In the genomic region with DNA sequence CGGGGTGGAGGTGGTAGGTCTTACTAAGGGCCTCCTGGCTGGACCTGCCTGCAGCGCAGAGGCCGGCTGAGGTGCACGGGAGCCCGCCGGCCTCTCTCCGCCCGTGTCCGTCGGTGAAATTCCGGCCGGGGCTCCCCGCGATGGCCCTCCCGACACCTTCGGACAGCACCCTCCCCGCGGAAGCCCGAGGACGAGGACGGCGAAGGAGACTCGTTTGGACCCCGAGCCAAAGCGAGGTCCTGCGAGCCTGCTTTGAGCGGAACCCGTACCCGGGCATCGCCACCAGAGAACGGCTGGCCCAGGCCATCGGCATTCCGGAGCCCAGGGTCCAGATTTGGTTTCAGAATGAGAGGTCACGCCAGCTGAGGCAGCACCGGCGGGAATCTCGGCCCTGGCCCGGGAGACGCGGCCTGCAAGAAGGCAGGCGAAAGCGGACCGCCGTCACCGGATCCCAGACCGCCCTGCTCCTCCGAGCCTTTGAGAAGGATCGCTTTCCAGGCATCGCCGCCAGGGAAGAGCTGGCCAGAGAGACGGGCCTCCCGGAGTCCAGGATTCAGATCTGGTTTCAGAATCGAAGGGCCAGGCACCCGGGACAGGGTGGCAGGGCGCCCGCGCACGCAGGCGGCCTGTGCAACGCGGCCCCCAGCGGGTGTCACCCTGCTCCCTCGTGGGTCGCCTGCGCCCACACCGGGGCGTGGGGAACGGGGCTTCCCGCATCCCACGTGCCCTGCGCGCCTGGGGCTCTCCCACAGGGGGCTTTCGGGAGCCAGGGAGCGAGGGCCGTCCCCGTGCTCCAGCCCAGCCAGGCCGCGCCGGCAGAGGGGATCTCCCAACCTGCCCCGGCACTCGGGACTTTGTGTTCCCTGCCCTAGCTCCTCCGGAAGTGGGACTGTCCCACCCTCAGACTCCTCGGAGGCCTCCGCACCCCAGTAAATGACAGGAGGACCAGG, we compare ENCODE assay signal across 10 cellular contexts. TPM values are rescaled to one million over a fixed set of nuclear protein-coding genes. Genes with fewer than 3 reads are reported as not detected.
DNase-seq lines count a peak whose midpoint lies in the region; ATAC-seq and TF ChIP-seq lines count a peak whose summit lies in the region.
"Not testable (repeated sequence)": the region's sequence is repeated elsewhere in the genome, so short reads cannot be mapped to it uniquely, and the experiment has no call there.
"Had no signal": no experiment of that assay in that cellular context is flagged by ENCODE, and none has a peak within 500 bp of the region (broad histone marks: within the 10 kb centered on the region; RNA-seq: fewer than 3 reads in every experiment).

No MANE protein-coding gene starts in this region.

- H3K27ac Mint-ChIP-seq in nephron progenitor cell: not testable (repeated sequence)

- CTCF ChIA-PET in AG04449 (lab: Yijun Ruan, JAX); OCI-LY7 (lab: Charles Lee; ENCODE audit: unreplicated experiment): not testable (repeated sequence)

- H2AFZ ChIP-seq in OCI-LY7 (ENCODE audit: low read length): not testable (repeated sequence)

- intact Hi-C loops in OCI-LY7 (cut with micrococcal nuclease; ENCODE audit: unreplicated experiment); left ventricle myocardium superior (cut with micrococcal nuclease): not testable (repeated sequence)

- H3K9me3 ChIP-seq in OCI-LY7 (ENCODE audit: low read length): not testable (repeated sequence)

- peak overlapping the region; percentile 64 for H3K4me3 ChIP-seq in AG04449 (ENCODE audit: low read depth, low read length)
- not testable (repeated sequence) for H3K4me3 ChIP-seq in OCI-LY7 (ENCODE audit: low read depth, low read length, poor library complexity, severe bottlenecking)

- peaks cover 98% of the 10 kb centered on the region for H3K27me3 Mint-ChIP-seq in nephron progenitor cell (ENCODE audit: low read depth, poor library complexity)

- not testable (repeated sequence) for BruUV-seq in OCI-LY7 (replicated peaks; lab: Mats Ljungman, UMichigan)

- peak overlapping the region; percentile 39 for H3K4me3 Mint-ChIP-seq in nephron progenitor cell

- not testable (repeated sequence) for TF ChIP-seq CTCF in AG04449 (IDR thresholded peaks at IDR 0.05; ENCODE audit: insufficient read depth, low read length, missing control alignments); OCI-LY7 (conservative IDR thresholded peaks at IDR 0.05; ENCODE audit: low read length); nephron progenitor cell (IDR thresholded peaks at IDR 0.05)

- not testable (repeated sequence) for H3K36me3 ChIP-seq in OCI-LY7 (ENCODE audit: insufficient read depth, low read length)

- H3K27ac ChIP-seq in OCI-LY7 (ENCODE audit: low read depth, low read length, poor library complexity, severe bottlenecking): not testable (repeated sequence)

- not testable (repeated sequence) for DNase-seq in AG04449 (ENCODE audit: low read depth, low spot score)
- peak; percentile 1 for DNase-seq in OCI-LY7 (ENCODE audit: low spot score)
- DNase-seq in activated CD8-positive, alpha-beta memory T cell treated with anti-CD3 and anti-CD28 coated beads, Interleukin-2, amount 50 U/mL, for 48 hours: peak; percentile 84
- DNase-seq in central memory CD4-positive, alpha-beta T cell: peak; percentile 24
- DNase-seq in left ventricle myocardium superior: peak; percentile 82
- DNase-seq in nephron progenitor cell: peak; percentile 63
- peak in 2 of 3 donors; percentile 21 to 34 for DNase-seq in stimulated activated CD4-positive, alpha-beta T cell treated with anti-CD3 and anti-CD28 coated beads, TNF-alpha, amount 100 ng/mL, for 1 hour (ENCODE audit: low read depth in 3 of 3, low spot score in 1 of 3)

- H3K79me2 ChIP-seq in OCI-LY7 (ENCODE audit: insufficient read depth, low read depth, low read length): not testable (repeated sequence)

- peaks cover 35% of the 10 kb centered on the region for H3K4me1 Mint-ChIP-seq in nephron progenitor cell

- H3K36me3 Mint-ChIP-seq in nephron progenitor cell (ENCODE audit: low read depth): peaks cover 15% of the 10 kb centered on the region

- H4K20me1 ChIP-seq in OCI-LY7 (ENCODE audit: insufficient read depth, low read length): not testable (repeated sequence)

- not testable (repeated sequence) for H3K4me1 ChIP-seq in OCI-LY7 (ENCODE audit: insufficient read depth, low read length, poor library complexity, severe bottlenecking)

- POLR2A ChIA-PET in AG04449 (lab: Yijun Ruan, JAX); OCI-LY7 (lab: Charles Lee): not testable (repeated sequence)

- H3K9me3 Mint-ChIP-seq in nephron progenitor cell: peaks cover 62% of the 10 kb centered on the region

- not testable (repeated sequence) for H3K9me2 ChIP-seq in OCI-LY7 (ENCODE audit: insufficient read depth, low read length)

- ATAC-seq in GM21717 (IDR thresholded peaks at IDR 0.05; ENCODE audit: unreplicated experiment) (peak; percentile 61), left ventricle myocardium superior (peak; percentile 75)

- not testable (repeated sequence) for H3K4me2 ChIP-seq in OCI-LY7 (ENCODE audit: low read length)

RNA-seq across cellular contexts. Expression of gene FRG2C, which starts 4.9 kb away (rescaled TPM):
- total RNA-seq in OCI-LY7 (2014; rRNA removed; shearing (Covaris generic)): not detected in 2 replicates
- not detected in 2 replicates for total RNA-seq in OCI-LY7 (2022)
- not detected for total RNA-seq in left ventricle myocardium superior
- total RNA-seq: A172; T-helper 2 cell treated with Interferon-gamma antibody and Interleukin-4, amounts not matched to agents 100 ng/mL and 5 ng/mL, for 36 hours had no signal
